Comparison of ENCODE assay signal across 20 cellular contexts in the genomic region with DNA sequence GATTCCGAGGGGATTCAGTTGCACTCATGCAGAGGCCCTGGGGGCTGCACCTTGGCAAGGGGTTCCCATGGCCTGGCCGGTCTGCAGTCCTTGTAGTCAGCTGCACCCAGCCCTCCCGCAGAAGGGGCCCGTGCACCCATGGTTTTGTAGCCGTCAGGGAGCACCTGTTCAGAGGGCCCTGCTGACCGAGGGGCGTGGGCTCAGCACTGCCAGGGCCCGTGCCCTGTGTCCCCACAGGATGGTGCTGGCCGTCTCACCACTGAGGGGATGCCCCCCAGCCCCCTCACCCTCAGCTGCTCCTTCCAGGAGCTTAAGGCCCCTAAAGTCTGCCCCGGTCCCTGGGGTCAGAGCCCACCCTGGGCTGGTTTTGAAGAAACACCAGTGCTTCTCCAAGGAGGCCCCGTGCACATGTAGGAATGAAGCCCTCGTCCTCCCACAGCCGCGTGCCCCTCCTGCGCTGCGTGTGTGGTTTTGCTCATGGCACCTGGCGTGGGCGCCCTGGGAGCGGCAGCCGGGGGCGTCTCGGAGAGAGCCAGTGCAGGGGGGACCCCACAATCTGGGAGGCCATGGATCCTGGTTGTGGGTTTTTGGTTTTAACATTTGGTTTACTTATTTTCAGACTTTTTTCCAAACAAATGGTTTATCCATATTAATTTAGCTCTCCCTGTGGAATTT.
"Had no signal": no experiment of that assay in that cellular context is flagged by ENCODE, and none has a peak within 500 bp of the region (broad histone marks: within the 10 kb centered on the region; RNA-seq: fewer than 3 reads in every experiment).

No MANE protein-coding gene starts in this region.

- DNase-seq: Karpas-422, KG1, MG63, NCI-H1092, NCI-H1436, NCI-H187, NCI-H2029, NCI-H2081 treated with DMSO at 0.1 percent for 48 hours, NCI-H2171, NCI-H226, NCI-H446, NCI-H510A, NCI-H524 treated with DMSO at 0.1 percent for 48 hours, NCI-H69, NCI-H774, Right ventricle myocardium superior, RPMI8226, SIG-M5 had no signal

- H3K4me1 ChIP-seq: SJSA1 had no signal

- H3K27me3 ChIP-seq: MG63, SJSA1 had no signal

- H3K27ac ChIP-seq: SJSA1, SK-N-MC had no signal

- H3K9me3 ChIP-seq: MG63, SJSA1 had no signal

- H3K36me3 ChIP-seq: MG63, SJSA1 had no signal

- H3K4me3 ChIP-seq: MG63, SJSA1, SK-N-MC had no signal
